In genomic region chr15:51267714-51268105, GRCh38 we compare ENCODE assay signal across 9 cellular contexts.
A peak's percentile ranks its signal among the peaks of the same experiment; 100 is the strongest.
DNase-seq lines count a peak whose midpoint lies in the region; ATAC-seq and TF ChIP-seq lines count a peak whose summit lies in the region.
"Had no signal": no experiment of that assay in that cellular context is flagged by ENCODE, and none has a peak within 500 bp of the region (broad histone marks: within the 10 kb centered on the region; RNA-seq: fewer than 3 reads in every experiment).

No MANE protein-coding gene starts in this region.

- peaks cover 3% of the 10 kb centered on the region for H3K4me1 Mint-ChIP-seq in activated naive CD8-positive, alpha-beta T cell treated with anti-CD3 and anti-CD28 coated beads, Interleukin-2, amount 10 ng/mL, durations not matched to agents 7 days and 5 days
- H3K4me1 Mint-ChIP-seq in activated naive CD8-positive, alpha-beta T cell treated with anti-CD3 and anti-CD28 coated beads, Interleukin-2, amount 50 U/mL, for 24 hours = peaks cover 3% of the 10 kb centered on the region

- H3K36me3 Mint-ChIP-seq in activated naive CD8-positive, alpha-beta T cell treated with anti-CD3 and anti-CD28 coated beads, Interleukin-2, amount 10 ng/mL, durations not matched to agents 7 days and 5 days = no peaks in the 10 kb centered on the region
- no peaks in the 10 kb centered on the region for H3K36me3 Mint-ChIP-seq in activated naive CD8-positive, alpha-beta T cell treated with anti-CD3 and anti-CD28 coated beads, Interleukin-2, amount 50 U/mL, for 24 hours (ENCODE audit: low read depth)

- no peak overlapping the region for H2AK5ac ChIP-seq in mesendoderm (ENCODE audit: low read length)

- no peak overlapping the region for H3K18ac ChIP-seq in mesendoderm (ENCODE audit: low read length)

- H3K4me3 ChIP-seq in coronary artery (peak overlapping the region; percentile 82), mesendoderm (ENCODE audit: low read length) (no peak overlapping the region)

- no peak for DNase-seq in activated naive CD8-positive, alpha-beta T cell treated with anti-CD3 and anti-CD28 coated beads, Interleukin-2, amount 10 ng/mL, durations not matched to agents 7 days and 5 days
- no peak for DNase-seq in activated naive CD8-positive, alpha-beta T cell treated with anti-CD3 and anti-CD28 coated beads, Interleukin-2, amount 50 U/mL, for 24 hours
- DNase-seq in coronary artery (ENCODE audit: low spot score) = no peak
- peak; percentile 15 for DNase-seq in mesendoderm
- no peak for DNase-seq in mucosa of gallbladder (ENCODE audit: low spot score)
- DNase-seq in SHP77 (lab: John Stamatoyannopoulos, UW) = no peak
- no peak for DNase-seq in stimulated activated CD4-positive, alpha-beta T cell treated with anti-CD3 and anti-CD28 coated beads, Interleukin-2, amount 100 ng/mL, for 48 hours
- DNase-seq in NCI-H1048 (lab: John Stamatoyannopoulos, UW) = no peak
- DNase-seq: effector memory CD8-positive, alpha-beta T cell had no signal

- H2BK5ac ChIP-seq in mesendoderm (ENCODE audit: low read length) = no peak overlapping the region

- H3K4me2 ChIP-seq in mesendoderm (ENCODE audit: low read length) = peak overlapping the region; percentile 64

- no peak overlapping the region for H2BK120ac ChIP-seq in mesendoderm (ENCODE audit: low read depth, low read length)

- peak overlapping the region; percentile 45 for H3K9ac ChIP-seq in mesendoderm (ENCODE audit: low read length)

- no peaks in the 10 kb centered on the region for H3K36me3 ChIP-seq in mesendoderm (ENCODE audit: control insufficient read depth, insufficient read depth, low read length)

- WGBS in mesendoderm (ENCODE audit: extremely low coverage, insufficient coverage, low lambda C conversion rate) = no CpG with 5 or more reads among the region's 11 CpGs

- TF ChIP-seq CTCF in coronary artery (IDR thresholded peaks at IDR 0.05) = no peak

- H3K79me2 ChIP-seq in mesendoderm (ENCODE audit: control insufficient read depth, insufficient read depth, low read length) = no peaks in the 10 kb centered on the region

- POLR2A ChIA-PET in activated naive CD8-positive, alpha-beta T cell treated with anti-CD3 and anti-CD28 coated beads, Interleukin-2, amount 10 ng/mL, durations not matched to agents 7 days and 5 days (lab: Charles Lee) = no interaction called here

- peaks cover 43% of the 10 kb centered on the region for H3K27me3 Mint-ChIP-seq in activated naive CD8-positive, alpha-beta T cell treated with anti-CD3 and anti-CD28 coated beads, Interleukin-2, amount 10 ng/mL, durations not matched to agents 7 days and 5 days
- H3K27me3 Mint-ChIP-seq in activated naive CD8-positive, alpha-beta T cell treated with anti-CD3 and anti-CD28 coated beads, Interleukin-2, amount 50 U/mL, for 24 hours = peaks cover 40% of the 10 kb centered on the region

- H3K4ac ChIP-seq in mesendoderm (ENCODE audit: low read depth, low read length) = no peak overlapping the region

- no peak overlapping the region for H3K23ac ChIP-seq in mesendoderm (ENCODE audit: low read length)

- no peak overlapping the region for H4K8ac ChIP-seq in mesendoderm (ENCODE audit: low read depth, low read length)

- no peak for ATAC-seq in activated naive CD8-positive, alpha-beta T cell treated with anti-CD3 and anti-CD28 coated beads, Interleukin-2, amount 10 ng/mL, durations not matched to agents 7 days and 5 days (ENCODE audit: low read depth)
- no peak for ATAC-seq in activated naive CD8-positive, alpha-beta T cell treated with anti-CD3 and anti-CD28 coated beads, Interleukin-2, amount 50 U/mL, for 24 hours
- ATAC-seq: effector memory CD8-positive, alpha-beta T cell had no signal

- H2BK15ac ChIP-seq in mesendoderm (replicated peaks; ENCODE audit: low read depth) = no peak overlapping the region

- H3K27ac ChIP-seq in coronary artery = no peak overlapping the region
- no peak overlapping the region for H3K27ac ChIP-seq in mesendoderm (ENCODE audit: low read depth, low read length)

- peaks cover 15% of the 10 kb centered on the region for H3K27me3 ChIP-seq in mesendoderm (ENCODE audit: insufficient read depth, low read length, poor library complexity)

- no peaks in the 10 kb centered on the region for H3K79me1 ChIP-seq in mesendoderm (ENCODE audit: low read length)

- peak overlapping the region; percentile 25 for H3K4me3 Mint-ChIP-seq in activated naive CD8-positive, alpha-beta T cell treated with anti-CD3 and anti-CD28 coated beads, Interleukin-2, amount 10 ng/mL, durations not matched to agents 7 days and 5 days
- H3K4me3 Mint-ChIP-seq in activated naive CD8-positive, alpha-beta T cell treated with anti-CD3 and anti-CD28 coated beads, Interleukin-2, amount 50 U/mL, for 24 hours = no peak overlapping the region
- H3K4me3 Mint-ChIP-seq: effector memory CD8-positive, alpha-beta T cell had no signal

- H4K5ac ChIP-seq in mesendoderm (ENCODE audit: low read length) = no peak overlapping the region

- H3K27ac Mint-ChIP-seq in activated naive CD8-positive, alpha-beta T cell treated with anti-CD3 and anti-CD28 coated beads, Interleukin-2, amount 10 ng/mL, durations not matched to agents 7 days and 5 days = no peak overlapping the region
- no peak overlapping the region for H3K27ac Mint-ChIP-seq in activated naive CD8-positive, alpha-beta T cell treated with anti-CD3 and anti-CD28 coated beads, Interleukin-2, amount 50 U/mL, for 24 hours
- H3K27ac Mint-ChIP-seq: effector memory CD8-positive, alpha-beta T cell had no signal

- no peaks in the 10 kb centered on the region for H3K4me1 ChIP-seq in mesendoderm (ENCODE audit: control insufficient read depth, low read depth, low read length)

- H3K9me3 Mint-ChIP-seq in activated naive CD8-positive, alpha-beta T cell treated with anti-CD3 and anti-CD28 coated beads, Interleukin-2, amount 10 ng/mL, durations not matched to agents 7 days and 5 days = peaks cover 2% of the 10 kb centered on the region
- no peaks in the 10 kb centered on the region for H3K9me3 Mint-ChIP-seq in activated naive CD8-positive, alpha-beta T cell treated with anti-CD3 and anti-CD28 coated beads, Interleukin-2, amount 50 U/mL, for 24 hours

- H3K56ac ChIP-seq in mesendoderm (ENCODE audit: low read length) = no peak overlapping the region
